15 cellular contexts compared by ENCODE assay signal in genomic region chr4:20256381-20256881, GRCh38. TPM values are rescaled to one million over a fixed set of nuclear protein-coding genes. Genes with fewer than 3 reads are reported as not detected.
DNase-seq lines count a peak whose midpoint lies in the region; ATAC-seq and TF ChIP-seq lines count a peak whose summit lies in the region.
"Had no signal": no experiment of that assay in that cellular context is flagged by ENCODE, and none has a peak within 500 bp of the region (broad histone marks: within the 10 kb centered on the region; RNA-seq: fewer than 3 reads in every experiment).

No MANE protein-coding gene starts in this region.

- H3K27ac Mint-ChIP-seq in MCF 10A (ENCODE audit: low read depth, unreplicated experiment): no peak overlapping the region
- peak overlapping the region; percentile 73 for H3K27ac Mint-ChIP-seq in mesothelial cell of epicardium
- H3K27ac Mint-ChIP-seq: activated naive CD4-positive, alpha-beta T cell treated with anti-CD3 and anti-CD28 coated beads, Interleukin-2, amount 50 U/mL, for 24 hours; naive B cell had no signal

- H3K4me3 Mint-ChIP-seq in MCF 10A (ENCODE audit: unreplicated experiment) (no peak overlapping the region), mesothelial cell of epicardium (peak overlapping the region; percentile 97)
- H3K4me3 Mint-ChIP-seq: activated naive CD4-positive, alpha-beta T cell treated with anti-CD3 and anti-CD28 coated beads, Interleukin-2, amount 50 U/mL, for 24 hours; naive B cell had no signal

- TF ChIP-seq POLR2A in breast epithelium (IDR thresholded peaks at IDR 0.05): no peak
- TF ChIP-seq POLR2A in uterus (IDR thresholded peaks at IDR 0.05): no peak
- TF ChIP-seq POLR2A in right lobe of liver (IDR thresholded peaks at IDR 0.05): no peak

- no TSS peak for BruUV-seq in MCF 10A (replicated peaks; lab: Mats Ljungman, UMichigan)

- ATAC-seq in right lobe of liver: no peak

- peak overlapping the region in 2 of 3 donors; percentile 66 to 73 for H3K4me3 ChIP-seq in breast epithelium
- H3K4me3 ChIP-seq in coronary artery: peak overlapping the region; percentile 79
- peak overlapping the region; percentile 50 to 80 for H3K4me3 ChIP-seq in uterus
- H3K4me3 ChIP-seq in right lobe of liver: no peak overlapping the region
- H3K4me3 ChIP-seq: colonic mucosa had no signal

- H3K9me3 Mint-ChIP-seq in MCF 10A (ENCODE audit: unreplicated experiment): no peaks in the 10 kb centered on the region
- no peaks in the 10 kb centered on the region for H3K9me3 Mint-ChIP-seq in mesothelial cell of epicardium
- H3K9me3 Mint-ChIP-seq: activated naive CD4-positive, alpha-beta T cell treated with anti-CD3 and anti-CD28 coated beads, Interleukin-2, amount 50 U/mL, for 24 hours had no signal

- no peak for TF ChIP-seq CTCF in breast epithelium (IDR thresholded peaks at IDR 0.05)
- no peak for TF ChIP-seq CTCF in MCF 10A (IDR thresholded peaks at IDR 0.05; ENCODE audit: unreplicated experiment)
- TF ChIP-seq CTCF in coronary artery (IDR thresholded peaks at IDR 0.05): no peak
- no peak for TF ChIP-seq CTCF in mesothelial cell of epicardium (IDR thresholded peaks at IDR 0.05; ENCODE audit: unreplicated experiment)
- no peak for TF ChIP-seq CTCF in uterus (IDR thresholded peaks at IDR 0.05)
- TF ChIP-seq CTCF in right lobe of liver (IDR thresholded peaks at IDR 0.05): no peak

- H3K27ac ChIP-seq in breast epithelium: no peak overlapping the region
- H3K27ac ChIP-seq in coronary artery: no peak overlapping the region
- peak overlapping the region; percentile 21 to 79 for H3K27ac ChIP-seq in uterus
- H3K27ac ChIP-seq in right lobe of liver: no peak overlapping the region
- H3K27ac ChIP-seq: colonic mucosa, VCaP had no signal

- H3K4me1 Mint-ChIP-seq in MCF 10A (ENCODE audit: insufficient read depth, unreplicated experiment) (peaks cover 25% of the 10 kb centered on the region), mesothelial cell of epicardium (peaks cover 49% of the 10 kb centered on the region)

- 44% methylated on average over 2 of the region's 2 CpGs for WGBS in right lobe of liver (ENCODE audit: insufficient coverage, low coverage, low lambda C conversion rate, missing lambda C conversion rate)

- H3K4me1 ChIP-seq in breast epithelium: peaks cover 0 to 4% of the 10 kb centered on the region in 2 donors
- H3K4me1 ChIP-seq in uterus: no peaks in the 10 kb centered on the region
- peaks cover 0 to 18% (median 4%) of the 10 kb centered on the region in 4 donors for H3K4me1 ChIP-seq in right lobe of liver

- H3K27me3 Mint-ChIP-seq in MCF 10A (ENCODE audit: insufficient read depth, unreplicated experiment) (no peaks in the 10 kb centered on the region), mesothelial cell of epicardium (ENCODE audit: low read depth) (peaks cover 25% of the 10 kb centered on the region)

- H3K27me3 ChIP-seq in breast epithelium (peaks cover 0 to 50% of the 10 kb centered on the region in 2 donors), uterus (no peaks in the 10 kb centered on the region), right lobe of liver (peaks cover 0 to 7% of the 10 kb centered on the region in 2 donors)

- H3K36me3 ChIP-seq in breast epithelium (no peaks in the 10 kb centered on the region), uterus (no peaks in the 10 kb centered on the region), right lobe of liver (no peaks in the 10 kb centered on the region)
- H3K36me3 ChIP-seq: colonic mucosa had no signal

- CTCF ChIA-PET in MCF 10A (lab: Yijun Ruan, JAX): no interaction called here

- intact Hi-C loops in breast epithelium (cut with DNase I; ENCODE audit: low total_unique reads): no loop called here
- intact Hi-C loops in MCF 10A (cut with micrococcal nuclease): loop anchor here (10.0 kb wide), 1 partner anchor 428 kb away; no protein-coding TSS in a partner anchor
- intact Hi-C loops in uterus (cut with DNase I; ENCODE audit: low total_unique reads): no loop called here
- intact Hi-C loops in right lobe of liver (cut with DNase I): no loop called here

- H3K36me3 Mint-ChIP-seq in MCF 10A (ENCODE audit: insufficient read depth, unreplicated experiment) (peaks cover 6% of the 10 kb centered on the region), mesothelial cell of epicardium (peaks cover 5% of the 10 kb centered on the region)
- H3K36me3 Mint-ChIP-seq: activated naive CD4-positive, alpha-beta T cell treated with anti-CD3 and anti-CD28 coated beads, Interleukin-2, amount 50 U/mL, for 24 hours; naive B cell had no signal

- H3K9me3 ChIP-seq in breast epithelium: no peaks in the 10 kb centered on the region
- H3K9me3 ChIP-seq in uterus: no peaks in the 10 kb centered on the region
- H3K9me3 ChIP-seq in right lobe of liver: no peaks in the 10 kb centered on the region
- H3K9me3 ChIP-seq: colonic mucosa had no signal

- POLR2A ChIA-PET in MCF 10A (lab: Yijun Ruan, JAX): no interaction called here

- DNase-seq in breast epithelium (ENCODE audit: low spot score in 2 of 2): no peak
- DNase-seq in MCF 10A (ENCODE audit: unreplicated experiment): no peak
- DNase-seq in coronary artery (ENCODE audit: low spot score): no peak
- DNase-seq in mesothelial cell of epicardium (ENCODE audit: low spot score in 2 of 2, unreplicated experiment in 2 of 2): no peak
- DNase-seq in uterus: no peak
- no peak for DNase-seq in right lobe of liver
- DNase-seq in SHP77 treated with DMSO at 0.1 percent for 48 hours (lab: John Stamatoyannopoulos, UW): no peak
- DNase-seq in activated T-cell treated with anti-CD3 and anti-CD28 coated beads for 4 hours: no peak
- DNase-seq: colonic mucosa; KG1; naive B cell; NCI-H1694; NK-92 treated with Interleukin-12 subunit alpha and Interleukin-12 subunit beta, amount 100 ng/mL, for 24 hours had no signal

RNA-seq across cellular contexts. Expression of gene SLIT2, which starts 4.7 kb away (rescaled TPM):
- total RNA-seq in breast epithelium: 10 to 100 TPM; 15.7 to 20.3 (median 15.8) TPM
- 8.4 and 10.2 TPM in 2 replicates for total RNA-seq in MCF 10A (2022)
- 155 to 168 TPM (median 156 TPM) in 3 replicates for total RNA-seq in mesothelial cell of epicardium
- 100 to 1,000 TPM in 1 of 4 donors, 10 to 100 TPM in 3; 22.9 to 118 (median 59.0) TPM for total RNA-seq in uterus
- total RNA-seq in right lobe of liver: 1 to 10 TPM in 5 of 6 experiments, under 1 TPM in 1; 0.87 to 2.5 (median 1.3) TPM

Comparison
In these comparisons a context has a peak if more than half of its experiments do, and no peak if none do; other contexts are left out.
1. H3K27ac ChIP-seq: peak in uterus (2 of 2); none in breast epithelium (0 of 2), coronary artery (0 of 2) and right lobe of liver (0 of 3).
2. H3K4me3 ChIP-seq: peak in breast epithelium (2 of 3), coronary artery (single experiment) and uterus (2 of 2); none in right lobe of liver (0 of 3).